In genomic region chr12:55972906-55973597, GRCh38 we compare ENCODE assay signal across 8 cellular contexts. TPM values are rescaled to one million over a fixed set of nuclear protein-coding genes. Genes with fewer than 3 reads are reported as not detected.
DNase-seq lines count a peak whose midpoint lies in the region; FAIRE-seq and TF ChIP-seq lines count a peak whose summit lies in the region.

No MANE protein-coding gene starts in this region.

- no peak for TF ChIP-seq CTCF in fibroblast of pulmonary artery (IDR thresholded peaks at IDR 0.05; ENCODE audit: low read length, missing control alignments)

- DNase-seq in GM19239 (ENCODE audit: insufficient read length, low spot score) (no peak), RPMI8226 (peak; percentile 14), fibroblast of pulmonary artery (ENCODE audit: low read depth) (peak; percentile 64), immature natural killer cell (no peak), dermis blood vessel endothelial cell (no peak)
- DNase-seq in stimulated activated CD4-positive, alpha-beta T cell treated with anti-CD3 and anti-CD28 coated beads, Interleukin-4, amount 100 ng/mL, for 1 hour, result no peak
- DNase-seq in central memory CD4-positive, alpha-beta T cell, result no peak

- peaks cover 15 to 27% of the 10 kb centered on the region in 2 donors for H3K4me1 Mint-ChIP-seq in immature natural killer cell

- H3K27me3 Mint-ChIP-seq in immature natural killer cell (ENCODE audit: low read depth in 3 of 3), result no peaks in the 10 kb centered on the region

- no peak overlapping the region for H3K27ac Mint-ChIP-seq in immature natural killer cell

- H3K4me3 ChIP-seq in fibroblast of pulmonary artery (replicated peaks; ENCODE audit: low read depth, low read length), result peak overlapping the region; percentile 78
- H3K4me3 ChIP-seq in skin epidermis, result peak overlapping the region; percentile 34 to 56 (median 52)

- peaks cover 0 to 5% (median 3%) of the 10 kb centered on the region in 3 donors for H3K36me3 Mint-ChIP-seq in immature natural killer cell

- H3K27ac ChIP-seq in skin epidermis, result peak overlapping the region in 20 of 21 experiments; percentile 68 to 99 (median 86)

- FAIRE-seq in GM19239 (lab: Jason Lieb, UNC), result peak; percentile 70

- H3K9me3 Mint-ChIP-seq in immature natural killer cell, result no peaks in the 10 kb centered on the region

- no peak overlapping the region for H3K4me3 Mint-ChIP-seq in immature natural killer cell

RNA-seq across cellular contexts. Expression of gene RAB5B, which starts 0.8 kb away (rescaled TPM):
- 10 to 100 TPM; 54.6 to 80.6 (median 76.9) TPM for polyA plus RNA-seq in immature natural killer cell
- 44.8 and 67.1 TPM in 2 replicates for total RNA-seq in dermis blood vessel endothelial cell

RNA-seq across cellular contexts. Expression of gene CDK2, which starts 6.4 kb away (rescaled TPM):
- polyA plus RNA-seq in immature natural killer cell, result 10 to 100 TPM; 11.6 to 27.7 (median 13.4) TPM
- total RNA-seq in dermis blood vessel endothelial cell, result 20.8 and 35.0 TPM in 2 replicates

RNA-seq across cellular contexts. Expression of gene PMEL, which starts 7.2 kb away (rescaled TPM):
- polyA plus RNA-seq in immature natural killer cell, result under 1 TPM in 1 of 3 donors, not detected in 2; 0.44 TPM
- total RNA-seq in dermis blood vessel endothelial cell, result 0.37 and 1.5 TPM in 2 replicates

RNA-seq across cellular contexts. Expression of gene SUOX, which starts 24.0 kb away (rescaled TPM):
- 1 to 10 TPM; 3.5 to 5.9 (median 5.9) TPM for polyA plus RNA-seq in immature natural killer cell
- 12.4 and 18.9 TPM in 2 replicates for total RNA-seq in dermis blood vessel endothelial cell

RNA-seq across cellular contexts. Expression of gene DGKA, which starts 42.1 kb away (rescaled TPM):
- polyA plus RNA-seq in immature natural killer cell, result 10 to 100 TPM; 14.9 to 38.1 (median 19.7) TPM
- 23.7 and 41.5 TPM in 2 replicates for total RNA-seq in dermis blood vessel endothelial cell

Comparison
In these comparisons a context has a peak if more than half of its experiments do, and no peak if none do; other contexts are left out.
1. DNase-seq: peak in RPMI8226 (single experiment) and fibroblast of pulmonary artery (single experiment); none in GM19239 (single experiment), stimulated activated CD4-positive, alpha-beta T cell treated with anti-CD3 and anti-CD28 coated beads, Interleukin-4, amount 100 ng/mL, for 1 hour (single experiment), immature natural killer cell (0 of 3), central memory CD4-positive, alpha-beta T cell (single experiment) and dermis blood vessel endothelial cell (single experiment).